8 cellular contexts compared by ENCODE assay signal in the genomic region with DNA sequence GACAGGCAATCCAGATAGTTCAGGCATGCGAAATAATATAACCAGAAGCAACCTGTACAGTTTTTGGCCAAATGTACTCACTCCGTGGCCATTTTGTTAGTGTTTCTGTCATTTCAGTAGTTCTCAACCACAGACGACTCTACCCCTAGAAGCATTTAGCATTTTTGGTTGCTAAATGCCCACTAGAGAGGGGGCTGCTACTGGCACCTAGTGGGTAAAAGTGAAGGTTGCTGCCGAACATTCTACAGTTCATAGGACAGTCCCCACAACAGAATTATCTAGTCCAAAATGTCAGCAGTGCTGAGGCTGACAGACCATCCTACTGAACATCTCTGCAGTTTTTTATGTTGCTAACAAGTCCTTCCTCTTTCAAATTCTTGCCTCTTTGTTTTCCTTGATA.
DNase-seq lines count a peak whose midpoint lies in the region; ATAC-seq and TF ChIP-seq lines count a peak whose summit lies in the region.

No MANE protein-coding gene starts in this region.

- intact Hi-C loops in activated T-helper 1 cell treated with anti-CD3 and anti-CD28 coated beads, Interleukin-12 subunit alpha, Interleukin-12 subunit beta, Interleukin-2, Interleukin-4 antibody, amounts not matched to agents 30 ng/mL and 10 ng/mL and 1 ng/mL, durations not matched to agents 14 hours and 24 hours and 36 hours (cut with micrococcal nuclease) = loop anchor here (5.0 kb wide), 3 partner anchors 66 to 111 kb away; no protein-coding TSS in a partner anchor

- H3K27ac ChIP-seq in OCI-LY1 (ENCODE audit: low read depth, low read length, poor library complexity, severe bottlenecking) = no peak overlapping the region

- no peaks in the 10 kb centered on the region for H3K36me3 ChIP-seq in OCI-LY1 (ENCODE audit: insufficient read depth, low read length)

- no peaks in the 10 kb centered on the region for H3K4me1 Mint-ChIP-seq in activated T-helper 1 cell treated with anti-CD3 and anti-CD28 coated beads, Interleukin-12 subunit alpha, Interleukin-12 subunit beta, Interleukin-2, Interleukin-4 antibody, amounts not matched to agents 30 ng/mL and 10 ng/mL and 1 ng/mL, durations not matched to agents 14 hours and 24 hours and 36 hours (ENCODE audit: low read depth)

- no peaks in the 10 kb centered on the region for H3K79me2 ChIP-seq in OCI-LY1 (ENCODE audit: insufficient read depth, low read length)

- no peak for DNase-seq in AG09319 (ENCODE audit: extremely low read depth, low read depth)
- peak; percentile 0 for DNase-seq in fibroblast of pulmonary artery (ENCODE audit: low read depth)
- no peak for DNase-seq in activated T-helper 1 cell treated with anti-CD3 and anti-CD28 coated beads, Interleukin-12 subunit alpha, Interleukin-12 subunit beta, Interleukin-2, Interleukin-4 antibody, amounts not matched to agents 30 ng/mL and 10 ng/mL and 1 ng/mL, durations not matched to agents 14 hours and 24 hours and 36 hours (ENCODE audit: low spot score)

- H3K27ac Mint-ChIP-seq in activated T-helper 1 cell treated with anti-CD3 and anti-CD28 coated beads, Interleukin-12 subunit alpha, Interleukin-12 subunit beta, Interleukin-2, Interleukin-4 antibody, amounts not matched to agents 30 ng/mL and 10 ng/mL and 1 ng/mL, durations not matched to agents 14 hours and 24 hours and 36 hours = no peak overlapping the region

- no peak overlapping the region for H3K4me2 ChIP-seq in OCI-LY1 (ENCODE audit: low read length)

- no peaks in the 10 kb centered on the region for H3K36me3 Mint-ChIP-seq in activated T-helper 1 cell treated with anti-CD3 and anti-CD28 coated beads, Interleukin-12 subunit alpha, Interleukin-12 subunit beta, Interleukin-2, Interleukin-4 antibody, amounts not matched to agents 30 ng/mL and 10 ng/mL and 1 ng/mL, durations not matched to agents 14 hours and 24 hours and 36 hours (ENCODE audit: low read depth)

- peak; percentile 65 for ATAC-seq in HG03066 (IDR thresholded peaks at IDR 0.05; ENCODE audit: low read depth, unreplicated experiment)
- ATAC-seq in GM19467 (IDR thresholded peaks at IDR 0.05; ENCODE audit: unreplicated experiment) = no peak
- no peak for ATAC-seq in GM21526 (IDR thresholded peaks at IDR 0.05; ENCODE audit: low FRiP score, unreplicated experiment)

- H3K9ac ChIP-seq in OCI-LY1 (ENCODE audit: low read length) = no peak overlapping the region

- H3K9me2 ChIP-seq in OCI-LY1 (ENCODE audit: low read depth, low read length) = no peaks in the 10 kb centered on the region

- no peaks in the 10 kb centered on the region for H3K9me3 ChIP-seq in OCI-LY1 (ENCODE audit: low read length)

- no peak overlapping the region for H3K4me3 Mint-ChIP-seq in activated T-helper 1 cell treated with anti-CD3 and anti-CD28 coated beads, Interleukin-12 subunit alpha, Interleukin-12 subunit beta, Interleukin-2, Interleukin-4 antibody, amounts not matched to agents 30 ng/mL and 10 ng/mL and 1 ng/mL, durations not matched to agents 14 hours and 24 hours and 36 hours

- H3K27me3 ChIP-seq in OCI-LY1 (ENCODE audit: insufficient read depth, low read length) = no peaks in the 10 kb centered on the region

- peak; percentile 1 for TF ChIP-seq CTCF in AG09319 (IDR thresholded peaks at IDR 0.05; ENCODE audit: low read depth, low read length)
- TF ChIP-seq CTCF in GM12875 (IDR thresholded peaks at IDR 0.05; ENCODE audit: borderline replicate concordance, insufficient read depth, low read depth, low read length) = peak; percentile 35; the same call in 1 of the 2 replicates
- TF ChIP-seq CTCF in OCI-LY1 (IDR thresholded peaks at IDR 0.05; ENCODE audit: low read length) = peak; percentile 63
- peak; percentile 19 for TF ChIP-seq CTCF in fibroblast of pulmonary artery (IDR thresholded peaks at IDR 0.05; ENCODE audit: low read length, missing control alignments)

- peaks cover 3% of the 10 kb centered on the region for H3K27me3 Mint-ChIP-seq in activated T-helper 1 cell treated with anti-CD3 and anti-CD28 coated beads, Interleukin-12 subunit alpha, Interleukin-12 subunit beta, Interleukin-2, Interleukin-4 antibody, amounts not matched to agents 30 ng/mL and 10 ng/mL and 1 ng/mL, durations not matched to agents 14 hours and 24 hours and 36 hours (ENCODE audit: insufficient read depth)

- no peaks in the 10 kb centered on the region for H3K4me1 ChIP-seq in OCI-LY1 (ENCODE audit: insufficient read depth, low read length, severe bottlenecking)

- H3F3A ChIP-seq in OCI-LY1 (ENCODE audit: insufficient read depth, low read length) = no peaks in the 10 kb centered on the region

- H3K4me3 ChIP-seq in GM12875 (ENCODE audit: low read depth, low read length) = no peak overlapping the region
- H3K4me3 ChIP-seq in OCI-LY1 (ENCODE audit: low read depth, low read length, poor library complexity, severe bottlenecking) = no peak overlapping the region
- no peak overlapping the region for H3K4me3 ChIP-seq in fibroblast of pulmonary artery (replicated peaks; ENCODE audit: low read depth, low read length)

- H3K9me3 Mint-ChIP-seq in activated T-helper 1 cell treated with anti-CD3 and anti-CD28 coated beads, Interleukin-12 subunit alpha, Interleukin-12 subunit beta, Interleukin-2, Interleukin-4 antibody, amounts not matched to agents 30 ng/mL and 10 ng/mL and 1 ng/mL, durations not matched to agents 14 hours and 24 hours and 36 hours = no peaks in the 10 kb centered on the region

- no peaks in the 10 kb centered on the region for H4K20me1 ChIP-seq in OCI-LY1 (ENCODE audit: insufficient read depth, low read length)

- no peak overlapping the region for H2AFZ ChIP-seq in OCI-LY1 (ENCODE audit: low read length)

Comparison
In these comparisons a context has a peak if more than half of its experiments do, and no peak if none do; other contexts are left out.
1. CTCF ChIP-seq: peak in every context shown above with its lines; median percentile 63 in OCI-LY1; 35 in GM12875; 19 in fibroblast of pulmonary artery; 1 in AG09319.